In the genomic region with DNA sequence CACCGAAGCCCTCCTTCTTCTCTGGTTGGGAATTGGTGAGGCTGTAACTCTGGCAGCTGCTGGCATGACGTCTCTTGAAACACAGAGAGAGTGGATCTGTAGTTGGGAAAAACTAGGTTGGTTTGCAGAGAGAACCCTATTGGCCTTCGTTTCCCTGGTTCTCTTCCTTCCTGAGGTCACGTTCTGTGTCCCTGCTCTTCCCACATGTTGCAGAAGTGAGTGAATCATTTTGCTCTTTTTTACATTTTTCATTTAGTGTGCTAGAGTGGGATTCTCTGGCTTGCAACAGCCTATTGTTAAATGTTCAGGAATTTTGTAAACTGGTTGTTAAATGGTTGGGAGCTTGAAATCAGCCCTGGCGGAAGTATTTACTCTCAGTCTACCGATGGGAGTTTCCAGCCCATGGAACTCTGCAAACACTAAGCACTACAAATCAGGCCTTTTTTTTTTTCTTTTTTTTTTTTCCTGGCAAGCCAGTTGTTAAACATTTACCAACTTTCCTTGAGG, we compare ENCODE assay signal across 1 cellular context.
TF ChIP-seq lines count a peak whose summit lies in the region.

No MANE protein-coding gene starts in this region.

TF ChIP-seq in HepG2, 621 proteins besides CTCF, POLR2A, EP300 and RAD21 (continued from another document and continues in another):
- TF ChIP-seq FOXP1 (IDR thresholded peaks at IDR 0.05) (0 out of 2 replicates have a peak, but pooled peaks have one; percentile 21), FOXP1 (CRISPR knock-in tag; IDR thresholded peaks at IDR 0.05) (peak; percentile 46; the same call in 1 of the 2 replicates), MED13 (CRISPR knock-in tag; IDR thresholded peaks at IDR 0.05) (no peak), ZNF570 (CRISPR knock-in tag; IDR thresholded peaks at IDR 0.05; ENCODE audit: borderline replicate concordance) (no peak), ZNF577 (CRISPR knock-in tag; IDR thresholded peaks at IDR 0.05; ENCODE audit: borderline replicate concordance, low read depth) (no peak), TP53 (CRISPR knock-in tag; conservative IDR thresholded peaks at IDR 0.05) (0 out of 2 replicates have a peak, but pooled peaks have one; percentile 37), SUZ12 (IDR thresholded peaks at IDR 0.05; ENCODE audit: low read depth, low read length) (no peak), ZNF350 (CRISPR knock-in tag; IDR thresholded peaks at IDR 0.05; ENCODE audit: borderline replicate concordance, low read depth) (no peak), POLR2AphosphoS5 (IDR thresholded peaks at IDR 0.05; ENCODE audit: low read depth, low read length) (no peak), HNRNPUL1 (IDR thresholded peaks at IDR 0.05; ENCODE audit: low read depth, low read length) (peak; percentile 75; the same call in 1 of the 2 replicates), STAT5B (CRISPR knock-in tag; IDR thresholded peaks at IDR 0.05) (no peak), CREM (IDR thresholded peaks at IDR 0.05) (peak; percentile 30), CREM (CRISPR knock-in tag; IDR thresholded peaks at IDR 0.05) (no peak), ZNF430 (CRISPR knock-in tag; IDR thresholded peaks at IDR 0.05) (no peak), RXRA (CRISPR knock-in tag; IDR thresholded peaks at IDR 0.05) (no peak), ZNF230 (CRISPR knock-in tag; IDR thresholded peaks at IDR 0.05) (no peak), ZNF253 (CRISPR knock-in tag; IDR thresholded peaks at IDR 0.05; ENCODE audit: borderline replicate concordance) (no peak), NFE2L2 (IDR thresholded peaks at IDR 0.05; ENCODE audit: low read length) (no peak), CAMTA2 (CRISPR knock-in tag; IDR thresholded peaks at IDR 0.05; ENCODE audit: borderline replicate concordance) (no peak), MAF1 (CRISPR knock-in tag; IDR thresholded peaks at IDR 0.05; ENCODE audit: borderline replicate concordance) (no peak), EHMT2 (IDR thresholded peaks at IDR 0.05; ENCODE audit: borderline replicate concordance, low read depth, low read length) (peak; percentile 43; the same call in 1 of the 2 replicates), NFE2L1 (CRISPR knock-in tag; IDR thresholded peaks at IDR 0.05; ENCODE audit: borderline replicate concordance) (no peak), KAT7 (CRISPR knock-in tag; IDR thresholded peaks at IDR 0.05; ENCODE audit: borderline replicate concordance) (0 out of 2 replicates have a peak, but pooled peaks have one; percentile 29), SALL2 (CRISPR knock-in tag; IDR thresholded peaks at IDR 0.05) (no peak), ZNF562 (CRISPR knock-in tag; IDR thresholded peaks at IDR 0.05; ENCODE audit: borderline replicate concordance) (no peak)
- TF ChIP-seq, protein P1, sequence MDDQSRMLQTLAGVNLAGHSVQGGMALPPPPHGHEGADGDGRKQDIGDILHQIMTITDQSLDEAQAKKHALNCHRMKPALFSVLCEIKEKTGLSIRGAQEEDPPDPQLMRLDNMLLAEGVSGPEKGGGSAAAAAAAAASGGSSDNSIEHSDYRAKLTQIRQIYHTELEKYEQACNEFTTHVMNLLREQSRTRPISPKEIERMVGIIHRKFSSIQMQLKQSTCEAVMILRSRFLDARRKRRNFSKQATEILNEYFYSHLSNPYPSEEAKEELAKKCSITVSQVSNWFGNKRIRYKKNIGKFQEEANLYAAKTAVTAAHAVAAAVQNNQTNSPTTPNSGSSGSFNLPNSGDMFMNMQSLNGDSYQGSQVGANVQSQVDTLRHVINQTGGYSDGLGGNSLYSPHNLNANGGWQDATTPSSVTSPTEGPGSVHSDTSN (CRISPR knock-in tag; IDR thresholded peaks at IDR 0.05; ENCODE audit: borderline replicate concordance) = no peak
- TF ChIP-seq, protein P2, sequence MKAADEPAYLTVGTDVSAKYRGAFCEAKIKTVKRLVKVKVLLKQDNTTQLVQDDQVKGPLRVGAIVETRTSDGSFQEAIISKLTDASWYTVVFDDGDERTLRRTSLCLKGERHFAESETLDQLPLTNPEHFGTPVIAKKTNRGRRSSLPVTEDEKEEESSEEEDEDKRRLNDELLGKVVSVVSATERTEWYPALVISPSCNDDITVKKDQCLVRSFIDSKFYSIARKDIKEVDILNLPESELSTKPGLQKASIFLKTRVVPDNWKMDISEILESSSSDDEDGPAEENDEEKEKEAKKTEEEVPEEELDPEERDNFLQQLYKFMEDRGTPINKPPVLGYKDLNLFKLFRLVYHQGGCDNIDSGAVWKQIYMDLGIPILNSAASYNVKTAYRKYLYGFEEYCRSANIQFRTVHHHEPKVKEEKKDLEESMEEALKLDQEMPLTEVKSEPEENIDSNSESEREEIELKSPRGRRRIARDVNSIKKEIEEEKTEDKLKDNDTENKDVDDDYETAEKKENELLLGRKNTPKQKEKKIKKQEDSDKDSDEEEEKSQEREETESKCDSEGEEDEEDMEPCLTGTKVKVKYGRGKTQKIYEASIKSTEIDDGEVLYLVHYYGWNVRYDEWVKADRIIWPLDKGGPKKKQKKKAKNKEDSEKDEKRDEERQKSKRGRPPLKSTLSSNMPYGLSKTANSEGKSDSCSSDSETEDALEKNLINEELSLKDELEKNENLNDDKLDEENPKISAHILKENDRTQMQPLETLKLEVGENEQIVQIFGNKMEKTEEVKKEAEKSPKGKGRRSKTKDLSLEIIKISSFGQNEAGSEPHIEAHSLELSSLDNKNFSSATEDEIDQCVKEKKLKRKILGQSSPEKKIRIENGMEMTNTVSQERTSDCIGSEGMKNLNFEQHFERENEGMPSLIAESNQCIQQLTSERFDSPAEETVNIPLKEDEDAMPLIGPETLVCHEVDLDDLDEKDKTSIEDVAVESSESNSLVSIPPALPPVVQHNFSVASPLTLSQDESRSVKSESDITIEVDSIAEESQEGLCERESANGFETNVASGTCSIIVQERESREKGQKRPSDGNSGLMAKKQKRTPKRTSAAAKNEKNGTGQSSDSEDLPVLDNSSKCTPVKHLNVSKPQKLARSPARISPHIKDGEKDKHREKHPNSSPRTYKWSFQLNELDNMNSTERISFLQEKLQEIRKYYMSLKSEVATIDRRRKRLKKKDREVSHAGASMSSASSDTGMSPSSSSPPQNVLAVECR (CRISPR knock-in tag; IDR thresholded peaks at IDR 0.05; ENCODE audit: borderline replicate concordance) = no peak
- TF ChIP-seq, protein P3, sequence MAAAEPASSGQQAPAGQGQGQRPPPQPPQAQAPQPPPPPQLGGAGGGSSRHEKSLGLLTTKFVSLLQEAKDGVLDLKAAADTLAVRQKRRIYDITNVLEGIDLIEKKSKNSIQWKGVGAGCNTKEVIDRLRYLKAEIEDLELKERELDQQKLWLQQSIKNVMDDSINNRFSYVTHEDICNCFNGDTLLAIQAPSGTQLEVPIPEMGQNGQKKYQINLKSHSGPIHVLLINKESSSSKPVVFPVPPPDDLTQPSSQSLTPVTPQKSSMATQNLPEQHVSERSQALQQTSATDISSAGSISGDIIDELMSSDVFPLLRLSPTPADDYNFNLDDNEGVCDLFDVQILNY (CRISPR knock-in tag; conservative IDR thresholded peaks at IDR 0.05) = no peak
- TF ChIP-seq, protein P4, sequence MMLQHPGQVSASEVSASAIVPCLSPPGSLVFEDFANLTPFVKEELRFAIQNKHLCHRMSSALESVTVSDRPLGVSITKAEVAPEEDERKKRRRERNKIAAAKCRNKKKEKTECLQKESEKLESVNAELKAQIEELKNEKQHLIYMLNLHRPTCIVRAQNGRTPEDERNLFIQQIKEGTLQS (CRISPR knock-in tag; IDR thresholded peaks at IDR 0.05) = no peak
- TF ChIP-seq, protein P5, sequence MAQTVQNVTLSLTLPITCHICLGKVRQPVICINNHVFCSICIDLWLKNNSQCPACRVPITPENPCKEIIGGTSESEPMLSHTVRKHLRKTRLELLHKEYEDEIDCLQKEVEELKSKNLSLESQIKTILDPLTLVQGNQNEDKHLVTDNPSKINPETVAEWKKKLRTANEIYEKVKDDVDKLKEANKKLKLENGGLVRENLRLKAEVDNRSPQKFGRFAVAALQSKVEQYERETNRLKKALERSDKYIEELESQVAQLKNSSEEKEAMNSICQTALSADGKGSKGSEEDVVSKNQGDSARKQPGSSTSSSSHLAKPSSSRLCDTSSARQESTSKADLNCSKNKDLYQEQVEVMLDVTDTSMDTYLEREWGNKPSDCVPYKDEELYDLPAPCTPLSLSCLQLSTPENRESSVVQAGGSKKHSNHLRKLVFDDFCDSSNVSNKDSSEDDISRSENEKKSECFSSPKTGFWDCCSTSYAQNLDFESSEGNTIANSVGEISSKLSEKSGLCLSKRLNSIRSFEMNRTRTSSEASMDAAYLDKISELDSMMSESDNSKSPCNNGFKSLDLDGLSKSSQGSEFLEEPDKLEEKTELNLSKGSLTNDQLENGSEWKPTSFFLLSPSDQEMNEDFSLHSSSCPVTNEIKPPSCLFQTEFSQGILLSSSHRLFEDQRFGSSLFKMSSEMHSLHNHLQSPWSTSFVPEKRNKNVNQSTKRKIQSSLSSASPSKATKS (CRISPR knock-in tag; IDR thresholded peaks at IDR 0.05) = no peak
- TF ChIP-seq, protein P6, sequence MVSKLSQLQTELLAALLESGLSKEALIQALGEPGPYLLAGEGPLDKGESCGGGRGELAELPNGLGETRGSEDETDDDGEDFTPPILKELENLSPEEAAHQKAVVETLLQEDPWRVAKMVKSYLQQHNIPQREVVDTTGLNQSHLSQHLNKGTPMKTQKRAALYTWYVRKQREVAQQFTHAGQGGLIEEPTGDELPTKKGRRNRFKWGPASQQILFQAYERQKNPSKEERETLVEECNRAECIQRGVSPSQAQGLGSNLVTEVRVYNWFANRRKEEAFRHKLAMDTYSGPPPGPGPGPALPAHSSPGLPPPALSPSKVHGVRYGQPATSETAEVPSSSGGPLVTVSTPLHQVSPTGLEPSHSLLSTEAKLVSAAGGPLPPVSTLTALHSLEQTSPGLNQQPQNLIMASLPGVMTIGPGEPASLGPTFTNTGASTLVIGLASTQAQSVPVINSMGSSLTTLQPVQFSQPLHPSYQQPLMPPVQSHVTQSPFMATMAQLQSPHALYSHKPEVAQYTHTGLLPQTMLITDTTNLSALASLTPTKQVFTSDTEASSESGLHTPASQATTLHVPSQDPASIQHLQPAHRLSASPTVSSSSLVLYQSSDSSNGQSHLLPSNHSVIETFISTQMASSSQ (IDR thresholded peaks at IDR 0.05; ENCODE audit: low read depth) = peak; percentile 93
- TF ChIP-seq, protein P6 (CRISPR knock-in tag; IDR thresholded peaks at IDR 0.05; ENCODE audit: borderline replicate concordance) = peak; percentile 86; the same call in 1 of the 2 replicates
- TF ChIP-seq, protein P7, sequence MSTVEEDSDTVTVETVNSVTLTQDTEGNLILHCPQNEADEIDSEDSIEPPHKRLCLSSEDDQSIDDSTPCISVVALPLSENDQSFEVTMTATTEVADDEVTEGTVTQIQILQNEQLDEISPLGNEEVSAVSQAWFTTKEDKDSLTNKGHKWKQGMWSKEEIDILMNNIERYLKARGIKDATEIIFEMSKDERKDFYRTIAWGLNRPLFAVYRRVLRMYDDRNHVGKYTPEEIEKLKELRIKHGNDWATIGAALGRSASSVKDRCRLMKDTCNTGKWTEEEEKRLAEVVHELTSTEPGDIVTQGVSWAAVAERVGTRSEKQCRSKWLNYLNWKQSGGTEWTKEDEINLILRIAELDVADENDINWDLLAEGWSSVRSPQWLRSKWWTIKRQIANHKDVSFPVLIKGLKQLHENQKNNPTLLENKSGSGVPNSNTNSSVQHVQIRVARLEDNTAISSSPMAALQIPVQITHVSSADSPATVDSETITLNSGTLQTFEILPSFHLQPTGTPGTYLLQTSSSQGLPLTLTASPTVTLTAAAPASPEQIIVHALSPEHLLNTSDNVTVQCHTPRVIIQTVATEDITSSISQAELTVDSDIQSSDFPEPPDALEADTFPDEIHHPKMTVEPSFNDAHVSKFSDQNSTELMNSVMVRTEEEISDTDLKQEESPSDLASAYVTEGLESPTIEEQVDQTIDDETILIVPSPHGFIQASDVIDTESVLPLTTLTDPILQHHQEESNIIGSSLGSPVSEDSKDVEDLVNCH (CRISPR knock-in tag; IDR thresholded peaks at IDR 0.05) = no peak
- TF ChIP-seq, protein P8, sequence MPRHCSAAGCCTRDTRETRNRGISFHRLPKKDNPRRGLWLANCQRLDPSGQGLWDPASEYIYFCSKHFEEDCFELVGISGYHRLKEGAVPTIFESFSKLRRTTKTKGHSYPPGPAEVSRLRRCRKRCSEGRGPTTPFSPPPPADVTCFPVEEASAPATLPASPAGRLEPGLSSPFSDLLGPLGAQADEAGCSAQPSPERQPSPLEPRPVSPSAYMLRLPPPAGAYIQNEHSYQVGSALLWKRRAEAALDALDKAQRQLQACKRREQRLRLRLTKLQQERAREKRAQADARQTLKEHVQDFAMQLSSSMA (CRISPR knock-in tag; IDR thresholded peaks at IDR 0.05) = no peak
- TF ChIP-seq, protein P9, sequence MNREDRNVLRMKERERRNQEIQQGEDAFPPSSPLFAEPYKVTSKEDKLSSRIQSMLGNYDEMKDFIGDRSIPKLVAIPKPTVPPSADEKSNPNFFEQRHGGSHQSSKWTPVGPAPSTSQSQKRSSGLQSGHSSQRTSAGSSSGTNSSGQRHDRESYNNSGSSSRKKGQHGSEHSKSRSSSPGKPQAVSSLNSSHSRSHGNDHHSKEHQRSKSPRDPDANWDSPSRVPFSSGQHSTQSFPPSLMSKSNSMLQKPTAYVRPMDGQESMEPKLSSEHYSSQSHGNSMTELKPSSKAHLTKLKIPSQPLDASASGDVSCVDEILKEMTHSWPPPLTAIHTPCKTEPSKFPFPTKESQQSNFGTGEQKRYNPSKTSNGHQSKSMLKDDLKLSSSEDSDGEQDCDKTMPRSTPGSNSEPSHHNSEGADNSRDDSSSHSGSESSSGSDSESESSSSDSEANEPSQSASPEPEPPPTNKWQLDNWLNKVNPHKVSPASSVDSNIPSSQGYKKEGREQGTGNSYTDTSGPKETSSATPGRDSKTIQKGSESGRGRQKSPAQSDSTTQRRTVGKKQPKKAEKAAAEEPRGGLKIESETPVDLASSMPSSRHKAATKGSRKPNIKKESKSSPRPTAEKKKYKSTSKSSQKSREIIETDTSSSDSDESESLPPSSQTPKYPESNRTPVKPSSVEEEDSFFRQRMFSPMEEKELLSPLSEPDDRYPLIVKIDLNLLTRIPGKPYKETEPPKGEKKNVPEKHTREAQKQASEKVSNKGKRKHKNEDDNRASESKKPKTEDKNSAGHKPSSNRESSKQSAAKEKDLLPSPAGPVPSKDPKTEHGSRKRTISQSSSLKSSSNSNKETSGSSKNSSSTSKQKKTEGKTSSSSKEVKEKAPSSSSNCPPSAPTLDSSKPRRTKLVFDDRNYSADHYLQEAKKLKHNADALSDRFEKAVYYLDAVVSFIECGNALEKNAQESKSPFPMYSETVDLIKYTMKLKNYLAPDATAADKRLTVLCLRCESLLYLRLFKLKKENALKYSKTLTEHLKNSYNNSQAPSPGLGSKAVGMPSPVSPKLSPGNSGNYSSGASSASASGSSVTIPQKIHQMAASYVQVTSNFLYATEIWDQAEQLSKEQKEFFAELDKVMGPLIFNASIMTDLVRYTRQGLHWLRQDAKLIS (CRISPR knock-in tag; IDR thresholded peaks at IDR 0.05) = no peak
